1 cellular context compared by ENCODE assay signal in the genomic region with DNA sequence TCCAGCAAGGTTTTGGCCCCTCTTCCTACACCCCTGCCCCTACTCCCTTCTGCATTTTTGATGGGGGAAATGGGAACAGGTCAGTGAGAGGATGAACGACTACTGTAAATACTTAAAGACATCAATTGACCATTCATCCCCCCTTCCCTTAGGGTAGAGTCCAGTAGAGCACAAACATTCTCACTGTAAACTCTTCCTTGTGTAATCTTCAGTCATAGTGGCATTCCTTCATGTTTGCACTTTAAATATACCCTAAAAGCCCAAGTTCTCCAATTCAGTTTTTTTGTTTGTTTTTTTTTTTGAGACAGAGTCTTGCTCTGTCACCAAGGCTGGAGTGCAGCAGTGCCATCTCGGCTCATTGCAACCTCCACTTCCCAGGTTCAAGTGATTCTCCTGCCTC.
TF ChIP-seq lines count a peak whose summit lies in the region.

No MANE protein-coding gene starts in this region.

TF ChIP-seq in HepG2, 621 proteins besides CTCF, POLR2A, EP300 and RAD21 (continued from another document and continues in another):
- TF ChIP-seq, protein P1, sequence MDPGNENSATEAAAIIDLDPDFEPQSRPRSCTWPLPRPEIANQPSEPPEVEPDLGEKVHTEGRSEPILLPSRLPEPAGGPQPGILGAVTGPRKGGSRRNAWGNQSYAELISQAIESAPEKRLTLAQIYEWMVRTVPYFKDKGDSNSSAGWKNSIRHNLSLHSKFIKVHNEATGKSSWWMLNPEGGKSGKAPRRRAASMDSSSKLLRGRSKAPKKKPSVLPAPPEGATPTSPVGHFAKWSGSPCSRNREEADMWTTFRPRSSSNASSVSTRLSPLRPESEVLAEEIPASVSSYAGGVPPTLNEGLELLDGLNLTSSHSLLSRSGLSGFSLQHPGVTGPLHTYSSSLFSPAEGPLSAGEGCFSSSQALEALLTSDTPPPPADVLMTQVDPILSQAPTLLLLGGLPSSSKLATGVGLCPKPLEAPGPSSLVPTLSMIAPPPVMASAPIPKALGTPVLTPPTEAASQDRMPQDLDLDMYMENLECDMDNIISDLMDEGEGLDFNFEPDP (CRISPR knock-in tag; conservative IDR thresholded peaks at IDR 0.05): no peak
- TF ChIP-seq MBD4 (IDR thresholded peaks at IDR 0.05; ENCODE audit: borderline replicate concordance, low read length): no peak
- no peak for TF ChIP-seq ZFP37 (CRISPR knock-in tag; IDR thresholded peaks at IDR 0.05; ENCODE audit: borderline replicate concordance)
- TF ChIP-seq KMT2B (CRISPR knock-in tag; IDR thresholded peaks at IDR 0.05): no peak
- 0 out of 2 replicates have a peak, but pooled peaks have one; percentile 14 for TF ChIP-seq POGZ (CRISPR knock-in tag; IDR thresholded peaks at IDR 0.05)
- no peak for TF ChIP-seq ZNF737 (CRISPR knock-in tag; IDR thresholded peaks at IDR 0.05; ENCODE audit: borderline replicate concordance)
- no peak for TF ChIP-seq IRX3 (CRISPR knock-in tag; IDR thresholded peaks at IDR 0.05; ENCODE audit: borderline replicate concordance, low read depth)
- TF ChIP-seq, protein P2, sequence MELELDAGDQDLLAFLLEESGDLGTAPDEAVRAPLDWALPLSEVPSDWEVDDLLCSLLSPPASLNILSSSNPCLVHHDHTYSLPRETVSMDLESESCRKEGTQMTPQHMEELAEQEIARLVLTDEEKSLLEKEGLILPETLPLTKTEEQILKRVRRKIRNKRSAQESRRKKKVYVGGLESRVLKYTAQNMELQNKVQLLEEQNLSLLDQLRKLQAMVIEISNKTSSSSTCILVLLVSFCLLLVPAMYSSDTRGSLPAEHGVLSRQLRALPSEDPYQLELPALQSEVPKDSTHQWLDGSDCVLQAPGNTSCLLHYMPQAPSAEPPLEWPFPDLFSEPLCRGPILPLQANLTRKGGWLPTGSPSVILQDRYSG (CRISPR knock-in tag; IDR thresholded peaks at IDR 0.05): no peak
- TF ChIP-seq, protein P3, sequence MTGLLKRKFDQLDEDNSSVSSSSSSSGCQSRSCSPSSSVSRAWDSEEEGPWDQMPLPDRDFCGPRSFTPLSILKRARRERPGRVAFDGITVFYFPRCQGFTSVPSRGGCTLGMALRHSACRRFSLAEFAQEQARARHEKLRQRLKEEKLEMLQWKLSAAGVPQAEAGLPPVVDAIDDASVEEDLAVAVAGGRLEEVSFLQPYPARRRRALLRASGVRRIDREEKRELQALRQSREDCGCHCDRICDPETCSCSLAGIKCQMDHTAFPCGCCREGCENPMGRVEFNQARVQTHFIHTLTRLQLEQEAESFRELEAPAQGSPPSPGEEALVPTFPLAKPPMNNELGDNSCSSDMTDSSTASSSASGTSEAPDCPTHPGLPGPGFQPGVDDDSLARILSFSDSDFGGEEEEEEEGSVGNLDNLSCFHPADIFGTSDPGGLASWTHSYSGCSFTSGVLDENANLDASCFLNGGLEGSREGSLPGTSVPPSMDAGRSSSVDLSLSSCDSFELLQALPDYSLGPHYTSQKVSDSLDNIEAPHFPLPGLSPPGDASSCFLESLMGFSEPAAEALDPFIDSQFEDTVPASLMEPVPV (CRISPR knock-in tag; IDR thresholded peaks at IDR 0.05): no peak
- no peak for TF ChIP-seq ZNF747 (CRISPR knock-in tag; IDR thresholded peaks at IDR 0.05; ENCODE audit: borderline replicate concordance)
- TF ChIP-seq, protein P4, sequence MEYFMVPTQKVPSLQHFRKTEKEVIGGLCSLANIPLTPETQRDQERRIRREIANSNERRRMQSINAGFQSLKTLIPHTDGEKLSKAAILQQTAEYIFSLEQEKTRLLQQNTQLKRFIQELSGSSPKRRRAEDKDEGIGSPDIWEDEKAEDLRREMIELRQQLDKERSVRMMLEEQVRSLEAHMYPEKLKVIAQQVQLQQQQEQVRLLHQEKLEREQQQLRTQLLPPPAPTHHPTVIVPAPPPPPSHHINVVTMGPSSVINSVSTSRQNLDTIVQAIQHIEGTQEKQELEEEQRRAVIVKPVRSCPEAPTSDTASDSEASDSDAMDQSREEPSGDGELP (IDR thresholded peaks at IDR 0.05; ENCODE audit: borderline replicate concordance, low read depth): no peak
- TF ChIP-seq, protein P5, sequence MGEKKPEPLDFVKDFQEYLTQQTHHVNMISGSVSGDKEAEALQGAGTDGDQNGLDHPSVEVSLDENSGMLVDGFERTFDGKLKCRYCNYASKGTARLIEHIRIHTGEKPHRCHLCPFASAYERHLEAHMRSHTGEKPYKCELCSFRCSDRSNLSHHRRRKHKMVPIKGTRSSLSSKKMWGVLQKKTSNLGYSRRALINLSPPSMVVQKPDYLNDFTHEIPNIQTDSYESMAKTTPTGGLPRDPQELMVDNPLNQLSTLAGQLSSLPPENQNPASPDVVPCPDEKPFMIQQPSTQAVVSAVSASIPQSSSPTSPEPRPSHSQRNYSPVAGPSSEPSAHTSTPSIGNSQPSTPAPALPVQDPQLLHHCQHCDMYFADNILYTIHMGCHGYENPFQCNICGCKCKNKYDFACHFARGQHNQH (CRISPR knock-in tag; IDR thresholded peaks at IDR 0.05): no peak
- TF ChIP-seq, protein P6, sequence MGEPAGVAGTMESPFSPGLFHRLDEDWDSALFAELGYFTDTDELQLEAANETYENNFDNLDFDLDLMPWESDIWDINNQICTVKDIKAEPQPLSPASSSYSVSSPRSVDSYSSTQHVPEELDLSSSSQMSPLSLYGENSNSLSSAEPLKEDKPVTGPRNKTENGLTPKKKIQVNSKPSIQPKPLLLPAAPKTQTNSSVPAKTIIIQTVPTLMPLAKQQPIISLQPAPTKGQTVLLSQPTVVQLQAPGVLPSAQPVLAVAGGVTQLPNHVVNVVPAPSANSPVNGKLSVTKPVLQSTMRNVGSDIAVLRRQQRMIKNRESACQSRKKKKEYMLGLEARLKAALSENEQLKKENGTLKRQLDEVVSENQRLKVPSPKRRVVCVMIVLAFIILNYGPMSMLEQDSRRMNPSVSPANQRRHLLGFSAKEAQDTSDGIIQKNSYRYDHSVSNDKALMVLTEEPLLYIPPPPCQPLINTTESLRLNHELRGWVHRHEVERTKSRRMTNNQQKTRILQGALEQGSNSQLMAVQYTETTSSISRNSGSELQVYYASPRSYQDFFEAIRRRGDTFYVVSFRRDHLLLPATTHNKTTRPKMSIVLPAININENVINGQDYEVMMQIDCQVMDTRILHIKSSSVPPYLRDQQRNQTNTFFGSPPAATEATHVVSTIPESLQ (CRISPR knock-in tag; conservative IDR thresholded peaks at IDR 0.05): no peak
- no peak for TF ChIP-seq MYC (CRISPR knock-in tag; IDR thresholded peaks at IDR 0.05; ENCODE audit: borderline replicate concordance)
- no peak for TF ChIP-seq HDAC1 (CRISPR knock-in tag; IDR thresholded peaks at IDR 0.05)
- TF ChIP-seq ZBTB21 (CRISPR knock-in tag; IDR thresholded peaks at IDR 0.05): no peak
- no peak for TF ChIP-seq ZMAT3 (CRISPR knock-in tag; conservative IDR thresholded peaks at IDR 0.05)
- TF ChIP-seq RORA (CRISPR knock-in tag; IDR thresholded peaks at IDR 0.05): no peak
- TF ChIP-seq SAP130 (CRISPR knock-in tag; IDR thresholded peaks at IDR 0.05; ENCODE audit: low read depth): no peak
- TF ChIP-seq MIER2 (CRISPR knock-in tag; IDR thresholded peaks at IDR 0.05): no peak
- no peak for TF ChIP-seq ZNF510 (CRISPR knock-in tag; IDR thresholded peaks at IDR 0.05; ENCODE audit: low read depth)
- TF ChIP-seq, protein P7, sequence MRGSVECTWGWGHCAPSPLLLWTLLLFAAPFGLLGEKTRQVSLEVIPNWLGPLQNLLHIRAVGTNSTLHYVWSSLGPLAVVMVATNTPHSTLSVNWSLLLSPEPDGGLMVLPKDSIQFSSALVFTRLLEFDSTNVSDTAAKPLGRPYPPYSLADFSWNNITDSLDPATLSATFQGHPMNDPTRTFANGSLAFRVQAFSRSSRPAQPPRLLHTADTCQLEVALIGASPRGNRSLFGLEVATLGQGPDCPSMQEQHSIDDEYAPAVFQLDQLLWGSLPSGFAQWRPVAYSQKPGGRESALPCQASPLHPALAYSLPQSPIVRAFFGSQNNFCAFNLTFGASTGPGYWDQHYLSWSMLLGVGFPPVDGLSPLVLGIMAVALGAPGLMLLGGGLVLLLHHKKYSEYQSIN (CRISPR knock-in tag; IDR thresholded peaks at IDR 0.05; ENCODE audit: borderline replicate concordance): no peak
- TF ChIP-seq NCOA1 (CRISPR knock-in tag; IDR thresholded peaks at IDR 0.05): no peak
- TF ChIP-seq GATAD2A (CRISPR knock-in tag; IDR thresholded peaks at IDR 0.05): peak; percentile 52; the same call in 1 of the 2 replicates
- no peak for TF ChIP-seq ZNF547 (CRISPR knock-in tag; IDR thresholded peaks at IDR 0.05)
- TF ChIP-seq ETV5 (CRISPR knock-in tag; IDR thresholded peaks at IDR 0.05; ENCODE audit: borderline replicate concordance): peak; percentile 23; the same call in 1 of the 2 replicates
- no peak for TF ChIP-seq ZFP36 (IDR thresholded peaks at IDR 0.05; ENCODE audit: borderline replicate concordance, low read depth, low read length, partially characterized antibody)
- no peak for TF ChIP-seq ZNF552 (CRISPR knock-in tag; IDR thresholded peaks at IDR 0.05; ENCODE audit: borderline replicate concordance)
- TF ChIP-seq SATB2 (CRISPR knock-in tag; IDR thresholded peaks at IDR 0.05): no peak
- TF ChIP-seq RFXAP (CRISPR knock-in tag; IDR thresholded peaks at IDR 0.05; ENCODE audit: borderline replicate concordance): no peak
- TF ChIP-seq SOX13 (IDR thresholded peaks at IDR 0.05): no peak
- 0 out of 4 replicates have a peak, but pooled peaks of 1 of the 2 experiments have one; percentile 41 for TF ChIP-seq SOX13 (CRISPR knock-in tag; conservative IDR thresholded peaks at IDR 0.05 in 1 of 2, IDR thresholded peaks at IDR 0.05 in 1 of 2)
- TF ChIP-seq, protein P8, sequence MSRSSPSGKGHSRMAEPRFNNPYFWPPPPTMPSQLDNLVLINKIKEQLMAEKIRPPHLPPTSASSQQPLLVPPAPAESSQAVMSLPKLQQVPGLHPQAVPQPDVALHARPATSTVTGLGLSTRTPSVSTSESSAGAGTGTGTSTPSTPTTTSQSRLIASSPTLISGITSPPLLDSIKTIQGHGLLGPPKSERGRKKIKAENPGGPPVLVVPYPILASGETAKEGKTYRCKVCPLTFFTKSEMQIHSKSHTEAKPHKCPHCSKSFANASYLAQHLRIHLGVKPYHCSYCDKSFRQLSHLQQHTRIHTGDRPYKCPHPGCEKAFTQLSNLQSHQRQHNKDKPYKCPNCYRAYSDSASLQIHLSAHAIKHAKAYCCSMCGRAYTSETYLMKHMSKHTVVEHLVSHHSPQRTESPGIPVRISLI (CRISPR knock-in tag; IDR thresholded peaks at IDR 0.05; ENCODE audit: borderline replicate concordance): peak; percentile 81; the same call in 1 of the 2 replicates
- no peak for TF ChIP-seq ZSCAN29 (CRISPR knock-in tag; conservative IDR thresholded peaks at IDR 0.05)
- TF ChIP-seq ZFY (CRISPR knock-in tag; IDR thresholded peaks at IDR 0.05): no peak
- peak; percentile 61; the same call in 1 of the 2 replicates for TF ChIP-seq ZNF205 (CRISPR knock-in tag; IDR thresholded peaks at IDR 0.05)
- no peak for TF ChIP-seq ZNF615 (CRISPR knock-in tag; IDR thresholded peaks at IDR 0.05; ENCODE audit: borderline replicate concordance)
- no peak for TF ChIP-seq PAX8 (CRISPR knock-in tag; IDR thresholded peaks at IDR 0.05; ENCODE audit: borderline replicate concordance)
- TF ChIP-seq ZNF121 (CRISPR knock-in tag; IDR thresholded peaks at IDR 0.05): no peak
- TF ChIP-seq ZNF496 (CRISPR knock-in tag; IDR thresholded peaks at IDR 0.05; ENCODE audit: insufficient replicate concordance): no peak
- TF ChIP-seq, protein P9, sequence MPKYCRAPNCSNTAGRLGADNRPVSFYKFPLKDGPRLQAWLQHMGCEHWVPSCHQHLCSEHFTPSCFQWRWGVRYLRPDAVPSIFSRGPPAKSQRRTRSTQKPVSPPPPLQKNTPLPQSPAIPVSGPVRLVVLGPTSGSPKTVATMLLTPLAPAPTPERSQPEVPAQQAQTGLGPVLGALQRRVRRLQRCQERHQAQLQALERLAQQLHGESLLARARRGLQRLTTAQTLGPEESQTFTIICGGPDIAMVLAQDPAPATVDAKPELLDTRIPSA (CRISPR knock-in tag; IDR thresholded peaks at IDR 0.05; ENCODE audit: borderline replicate concordance): no peak
- no peak for TF ChIP-seq ZSCAN22 (CRISPR knock-in tag; IDR thresholded peaks at IDR 0.05)
- peak; percentile 61 for TF ChIP-seq FOXA3 (CRISPR knock-in tag; IDR thresholded peaks at IDR 0.05)
- TF ChIP-seq TAF15 (IDR thresholded peaks at IDR 0.05; ENCODE audit: low read depth, low read length, poor library complexity, severe bottlenecking): no peak
- TF ChIP-seq, protein P10, sequence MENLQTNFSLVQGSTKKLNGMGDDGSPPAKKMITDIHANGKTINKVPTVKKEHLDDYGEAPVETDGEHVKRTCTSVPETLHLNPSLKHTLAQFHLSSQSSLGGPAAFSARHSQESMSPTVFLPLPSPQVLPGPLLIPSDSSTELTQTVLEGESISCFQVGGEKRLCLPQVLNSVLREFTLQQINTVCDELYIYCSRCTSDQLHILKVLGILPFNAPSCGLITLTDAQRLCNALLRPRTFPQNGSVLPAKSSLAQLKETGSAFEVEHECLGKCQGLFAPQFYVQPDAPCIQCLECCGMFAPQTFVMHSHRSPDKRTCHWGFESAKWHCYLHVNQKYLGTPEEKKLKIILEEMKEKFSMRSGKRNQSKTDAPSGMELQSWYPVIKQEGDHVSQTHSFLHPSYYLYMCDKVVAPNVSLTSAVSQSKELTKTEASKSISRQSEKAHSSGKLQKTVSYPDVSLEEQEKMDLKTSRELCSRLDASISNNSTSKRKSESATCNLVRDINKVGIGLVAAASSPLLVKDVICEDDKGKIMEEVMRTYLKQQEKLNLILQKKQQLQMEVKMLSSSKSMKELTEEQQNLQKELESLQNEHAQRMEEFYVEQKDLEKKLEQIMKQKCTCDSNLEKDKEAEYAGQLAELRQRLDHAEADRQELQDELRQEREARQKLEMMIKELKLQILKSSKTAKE (CRISPR knock-in tag; IDR thresholded peaks at IDR 0.05; ENCODE audit: borderline replicate concordance): no peak
- TF ChIP-seq ADNP (CRISPR knock-in tag; IDR thresholded peaks at IDR 0.05): no peak
- no peak for TF ChIP-seq ZNF460 (CRISPR knock-in tag; IDR thresholded peaks at IDR 0.05; ENCODE audit: borderline replicate concordance)
- TF ChIP-seq, protein P11, sequence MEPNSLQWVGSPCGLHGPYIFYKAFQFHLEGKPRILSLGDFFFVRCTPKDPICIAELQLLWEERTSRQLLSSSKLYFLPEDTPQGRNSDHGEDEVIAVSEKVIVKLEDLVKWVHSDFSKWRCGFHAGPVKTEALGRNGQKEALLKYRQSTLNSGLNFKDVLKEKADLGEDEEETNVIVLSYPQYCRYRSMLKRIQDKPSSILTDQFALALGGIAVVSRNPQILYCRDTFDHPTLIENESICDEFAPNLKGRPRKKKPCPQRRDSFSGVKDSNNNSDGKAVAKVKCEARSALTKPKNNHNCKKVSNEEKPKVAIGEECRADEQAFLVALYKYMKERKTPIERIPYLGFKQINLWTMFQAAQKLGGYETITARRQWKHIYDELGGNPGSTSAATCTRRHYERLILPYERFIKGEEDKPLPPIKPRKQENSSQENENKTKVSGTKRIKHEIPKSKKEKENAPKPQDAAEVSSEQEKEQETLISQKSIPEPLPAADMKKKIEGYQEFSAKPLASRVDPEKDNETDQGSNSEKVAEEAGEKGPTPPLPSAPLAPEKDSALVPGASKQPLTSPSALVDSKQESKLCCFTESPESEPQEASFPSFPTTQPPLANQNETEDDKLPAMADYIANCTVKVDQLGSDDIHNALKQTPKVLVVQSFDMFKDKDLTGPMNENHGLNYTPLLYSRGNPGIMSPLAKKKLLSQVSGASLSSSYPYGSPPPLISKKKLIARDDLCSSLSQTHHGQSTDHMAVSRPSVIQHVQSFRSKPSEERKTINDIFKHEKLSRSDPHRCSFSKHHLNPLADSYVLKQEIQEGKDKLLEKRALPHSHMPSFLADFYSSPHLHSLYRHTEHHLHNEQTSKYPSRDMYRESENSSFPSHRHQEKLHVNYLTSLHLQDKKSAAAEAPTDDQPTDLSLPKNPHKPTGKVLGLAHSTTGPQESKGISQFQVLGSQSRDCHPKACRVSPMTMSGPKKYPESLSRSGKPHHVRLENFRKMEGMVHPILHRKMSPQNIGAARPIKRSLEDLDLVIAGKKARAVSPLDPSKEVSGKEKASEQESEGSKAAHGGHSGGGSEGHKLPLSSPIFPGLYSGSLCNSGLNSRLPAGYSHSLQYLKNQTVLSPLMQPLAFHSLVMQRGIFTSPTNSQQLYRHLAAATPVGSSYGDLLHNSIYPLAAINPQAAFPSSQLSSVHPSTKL (CRISPR knock-in tag; IDR thresholded peaks at IDR 0.05): peak; percentile 75
